In the genomic region with DNA sequence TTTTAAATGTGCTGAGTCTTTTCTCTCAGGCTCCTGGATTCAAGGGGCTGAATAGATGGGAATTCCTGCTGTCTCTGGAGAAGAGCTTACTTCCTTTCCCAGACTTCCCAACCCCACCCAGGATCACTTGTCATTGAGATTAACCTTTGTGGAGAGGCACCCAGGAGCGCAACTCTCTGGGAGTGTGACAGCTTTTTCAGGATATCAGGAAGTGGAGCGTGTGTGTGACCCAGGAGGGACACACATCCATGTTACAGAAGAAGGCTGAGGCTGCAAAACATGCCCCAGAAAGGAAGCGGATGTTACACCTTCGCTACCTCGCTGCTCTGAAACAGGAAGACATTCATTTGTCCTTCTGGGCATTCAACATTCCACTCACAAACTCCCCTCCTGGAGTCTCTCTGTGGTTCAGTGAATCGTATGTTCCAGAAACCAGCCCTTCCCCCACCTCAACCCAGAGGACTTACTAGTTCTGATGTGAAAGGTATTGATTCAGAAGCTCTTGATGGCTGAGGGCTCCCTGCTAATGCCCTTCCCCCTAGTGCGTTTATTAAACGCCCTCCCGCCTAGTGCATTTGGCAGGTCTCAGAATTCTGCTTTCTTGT, we compare ENCODE assay signal across 21 cellular contexts.
"Had no signal": no experiment of that assay in that cellular context is flagged by ENCODE, and none has a peak within 500 bp of the region (broad histone marks: within the 10 kb centered on the region; RNA-seq: fewer than 3 reads in every experiment).

No MANE protein-coding gene starts in this region.

- H3K9me3 Mint-ChIP-seq: activated naive CD4-positive, alpha-beta T cell treated with anti-CD3 and anti-CD28 coated beads, Interleukin-2, amount 50 U/mL, for 72 hours; activated T-helper 1 cell treated with anti-CD3 and anti-CD28 coated beads, Interleukin-12 subunit alpha, Interleukin-12 subunit beta, Interleukin-2, Interleukin-4 antibody, amounts not matched to agents 30 ng/mL and 10 ng/mL and 1 ng/mL, durations not matched to agents 14 hours and 24 hours and 36 hours; effector memory CD8-positive, alpha-beta T cell; stimulated activated naive CD8-positive, alpha-beta T cell treated with anti-CD3 and anti-CD28 coated beads, Interleukin-15, amount 100 ng/mL, for 72 hours; T-helper 2 cell treated with Interferon-gamma antibody and Interleukin-4, amounts not matched to agents 5 μg/mL and 100 μg/mL, for 36 hours; type B pancreatic cell had no signal

- H3K4me1 Mint-ChIP-seq: activated CD4-positive, alpha-beta T cell treated with anti-CD3 and anti-CD28 coated beads for 36 hours; stimulated activated naive CD8-positive, alpha-beta T cell treated with anti-CD3 and anti-CD28 coated beads, Interleukin-15, amount 100 ng/mL, for 72 hours had no signal

- H3K36me3 Mint-ChIP-seq: activated naive CD4-positive, alpha-beta T cell treated with anti-CD3 and anti-CD28 coated beads, Interleukin-2, amount 50 U/mL, for 72 hours; type B pancreatic cell had no signal

- H3K4me3 Mint-ChIP-seq: activated CD4-positive, alpha-beta T cell treated with anti-CD3 and anti-CD28 coated beads for 36 hours; activated T-helper 1 cell treated with anti-CD3 and anti-CD28 coated beads, Interleukin-12 subunit alpha, Interleukin-12 subunit beta, Interleukin-2, Interleukin-4 antibody, amounts not matched to agents 30 ng/mL and 10 ng/mL and 1 ng/mL, durations not matched to agents 14 hours and 24 hours and 36 hours; effector memory CD8-positive, alpha-beta T cell; stimulated activated naive CD8-positive, alpha-beta T cell treated with anti-CD3 and anti-CD28 coated beads, Interleukin-15, amount 100 ng/mL, for 72 hours; T-helper 2 cell treated with Interferon-gamma antibody and Interleukin-4, amounts not matched to agents 5 μg/mL and 100 μg/mL, for 36 hours; type B pancreatic cell had no signal

- H3K27me3 ChIP-seq: adrenal gland, ovary, suprapubic skin had no signal

- H3K9me3 ChIP-seq: adrenal gland, ovary, suprapubic skin had no signal

- H3K27ac ChIP-seq: adrenal gland, epithelial cell of prostate, foreskin keratinocyte, ovary, suprapubic skin had no signal

- H3K4me3 ChIP-seq: adrenal gland, lung, ovary, smooth muscle cell, suprapubic skin had no signal

- H3K27ac Mint-ChIP-seq: activated CD4-positive, alpha-beta T cell treated with anti-CD3 and anti-CD28 coated beads for 36 hours; activated naive CD4-positive, alpha-beta T cell treated with anti-CD3 and anti-CD28 coated beads, Interleukin-2, amount 50 U/mL, for 72 hours; activated T-helper 1 cell treated with anti-CD3 and anti-CD28 coated beads, Interleukin-12 subunit alpha, Interleukin-12 subunit beta, Interleukin-2, Interleukin-4 antibody, amounts not matched to agents 30 ng/mL and 10 ng/mL and 1 ng/mL, durations not matched to agents 14 hours and 24 hours and 36 hours; stimulated activated naive CD8-positive, alpha-beta T cell treated with anti-CD3 and anti-CD28 coated beads, Interleukin-15, amount 100 ng/mL, for 72 hours; T-helper 2 cell treated with Interferon-gamma antibody and Interleukin-4, amounts not matched to agents 5 μg/mL and 100 μg/mL, for 36 hours; type B pancreatic cell had no signal

- DNase-seq: activated CD4-positive, alpha-beta T cell treated with anti-CD3 and anti-CD28 coated beads for 36 hours; activated CD4-positive, alpha-beta T cell treated with anti-CD3 and anti-CD28 coated beads, Interleukin-2, amount 50 U/mL, for 48 hours; activated gamma-delta T cell treated with Interleukin-2 at 50 U/mL for 16 hours; activated T-cell treated with anti-CD3 and anti-CD28 coated beads for 4 hours; dermis blood vessel endothelial cell; effector memory CD8-positive, alpha-beta T cell; foreskin keratinocyte; ovary; stimulated activated CD4-positive, alpha-beta T cell treated with anti-CD3 and anti-CD28 coated beads, Interleukin-4, amount 100 ng/mL, for 1 hour; stimulated activated naive CD8-positive, alpha-beta T cell treated with anti-CD3 and anti-CD28 coated beads, Interleukin-15, amount 100 ng/mL, for 72 hours had no signal

- ATAC-seq: activated CD4-positive, alpha-beta T cell treated with anti-CD3 and anti-CD28 coated beads for 36 hours; activated naive CD4-positive, alpha-beta T cell treated with anti-CD3 and anti-CD28 coated beads, Interleukin-2, amount 50 U/mL, for 72 hours; effector memory CD8-positive, alpha-beta T cell; foreskin keratinocyte; left lobe of liver; sciatic nerve; stimulated activated naive CD8-positive, alpha-beta T cell treated with anti-CD3 and anti-CD28 coated beads, Interleukin-15, amount 100 ng/mL, for 72 hours had no signal

- H3K36me3 ChIP-seq: adrenal gland, ovary, suprapubic skin had no signal

- H3K4me1 ChIP-seq: adrenal gland, foreskin keratinocyte had no signal

- H3K27me3 Mint-ChIP-seq: activated CD4-positive, alpha-beta T cell treated with anti-CD3 and anti-CD28 coated beads for 36 hours; effector memory CD8-positive, alpha-beta T cell; stimulated activated naive CD8-positive, alpha-beta T cell treated with anti-CD3 and anti-CD28 coated beads, Interleukin-15, amount 100 ng/mL, for 72 hours had no signal
